Comparison of ENCODE assay signal across 25 cellular contexts in the genomic region with DNA sequence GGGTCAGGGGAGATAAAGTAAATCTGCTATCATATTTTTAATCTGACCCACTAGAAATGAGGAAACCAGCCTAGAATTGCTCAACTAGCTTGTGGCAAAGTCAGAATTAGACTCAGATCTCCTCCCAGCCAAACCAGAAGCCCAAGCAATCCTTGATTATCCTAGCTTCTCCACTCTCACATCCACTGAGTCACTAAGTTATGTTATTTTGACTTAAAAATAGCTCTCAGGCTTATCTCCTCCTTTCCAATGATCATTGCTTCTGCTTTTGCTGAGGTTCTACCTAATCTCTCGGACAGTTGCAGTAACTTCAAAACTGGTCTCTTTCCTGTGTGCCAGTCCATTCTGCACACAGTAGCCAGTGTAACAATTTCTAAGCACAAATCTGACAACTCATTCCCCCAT. TPM values are rescaled to one million over a fixed set of nuclear protein-coding genes. Genes with fewer than 3 reads are reported as not detected.
DNase-seq lines count a peak whose midpoint lies in the region; ATAC-seq and TF ChIP-seq lines count a peak whose summit lies in the region.
"Had no signal": no experiment of that assay in that cellular context is flagged by ENCODE, and none has a peak within 500 bp of the region (broad histone marks: within the 10 kb centered on the region; RNA-seq: fewer than 3 reads in every experiment).

No MANE protein-coding gene starts in this region.

- DNase-seq in GM23248 (peak; percentile 81), NOMO-1 treated with DMSO at 0.1 percent for 48 hours (lab: John Stamatoyannopoulos, UW; ENCODE audit: unreplicated experiment) (peak; percentile 61), amniotic epithelial cell (ENCODE audit: low read depth) (peak; percentile 84), neural progenitor cell (ENCODE audit: low spot score) (no peak), UCSD-AML1 (lab: John Stamatoyannopoulos, UW; ENCODE audit: unreplicated experiment) (no peak), kidney tubule cell (ENCODE audit: low spot score) (no peak)
- DNase-seq in CD8-positive, alpha-beta T cell: no peak
- DNase-seq: activated naive CD4-positive, alpha-beta T cell treated with anti-CD3 and anti-CD28 coated beads, Interleukin-2, amount 50 U/mL, for 16 hours; activated T-cell treated with anti-CD3 and anti-CD28 coated beads, Interleukin-2, amount 50 U/mL, for 1 hour; Caco-2; dorsolateral prefrontal cortex; erythroblast; H9; NCI-H1417 treated with DMSO at 0.1 percent for 48 hours; NCI-H69 had no signal

- H3K4me3 ChIP-seq in GM23248: no peak overlapping the region
- H3K4me3 ChIP-seq in neural progenitor cell: no peak overlapping the region
- H3K4me3 ChIP-seq in CD8-positive, alpha-beta T cell (ENCODE audit: low read depth, low read length): no peak overlapping the region
- H3K4me3 ChIP-seq: dorsolateral prefrontal cortex, right atrium auricular region had no signal

- H3K27me3 ChIP-seq in GM23248 (replicated peaks; ENCODE audit: insufficient read depth): no peaks in the 10 kb centered on the region
- H3K27me3 ChIP-seq in neural progenitor cell: no peaks in the 10 kb centered on the region
- no peaks in the 10 kb centered on the region for H3K27me3 ChIP-seq in CD8-positive, alpha-beta T cell (ENCODE audit: insufficient read depth, low read length)
- H3K27me3 ChIP-seq: right atrium auricular region had no signal

- no peaks in the 10 kb centered on the region for H4K20me1 ChIP-seq in GM23248 (ENCODE audit: insufficient read depth)
- H4K20me1 ChIP-seq in neural progenitor cell (ENCODE audit: low read depth): no peaks in the 10 kb centered on the region

- peak overlapping the region; percentile 56 for H3K27ac ChIP-seq in GM23248
- no peak overlapping the region for H3K27ac ChIP-seq in neural progenitor cell
- H3K27ac ChIP-seq in CD8-positive, alpha-beta T cell (ENCODE audit: low read depth, low read length): no peak overlapping the region
- H3K27ac ChIP-seq: dorsolateral prefrontal cortex, KMS-11, right atrium auricular region had no signal

- peaks cover 28% of the 10 kb centered on the region for H3K4me1 ChIP-seq in GM23248 (ENCODE audit: insufficient read depth)
- H3K4me1 ChIP-seq in neural progenitor cell: peaks cover 15% of the 10 kb centered on the region
- H3K4me1 ChIP-seq in CD8-positive, alpha-beta T cell (ENCODE audit: insufficient read depth, low read length): no peaks in the 10 kb centered on the region
- H3K4me1 ChIP-seq: right atrium auricular region had no signal

- H3K9me3 ChIP-seq in GM23248 (ENCODE audit: low read depth): no peaks in the 10 kb centered on the region
- H3K9me3 ChIP-seq in neural progenitor cell (ENCODE audit: low read depth): no peaks in the 10 kb centered on the region
- H3K9me3 ChIP-seq in CD8-positive, alpha-beta T cell (ENCODE audit: low read length): no peaks in the 10 kb centered on the region
- H3K9me3 ChIP-seq: Caco-2, right atrium auricular region had no signal

- H3K27me3 Mint-ChIP-seq in neural progenitor cell (ENCODE audit: insufficient read depth, low read depth): peaks cover 5% of the 10 kb centered on the region
- peaks cover 2% of the 10 kb centered on the region for H3K27me3 Mint-ChIP-seq in CD8-positive, alpha-beta T cell (ENCODE audit: low read depth)

- in situ Hi-C loops in GM23248 (cut with MboI): no loop called here

- POLR2A ChIA-PET in CD8-positive, alpha-beta T cell (lab: Charles Lee): no interaction called here

- H3F3A ChIP-seq in GM23248 (ENCODE audit: insufficient read depth) (peaks cover 21% of the 10 kb centered on the region), neural progenitor cell (ENCODE audit: low read depth) (peaks cover 8% of the 10 kb centered on the region)

- H3K4me2 ChIP-seq in GM23248 (ENCODE audit: unreplicated experiment) (no peak overlapping the region), neural progenitor cell (no peak overlapping the region)
- H3K4me2 ChIP-seq: KMS-11 had no signal

- no peaks in the 10 kb centered on the region for H3K36me3 Mint-ChIP-seq in neural progenitor cell
- H3K36me3 Mint-ChIP-seq in CD8-positive, alpha-beta T cell: no peaks in the 10 kb centered on the region

- WGBS in GM23248 (ENCODE audit: low coverage in 1 of 2, low lambda C conversion rate in 2 of 2, missing lambda C conversion rate in 2 of 2), 2 experiments: 57 to 75% methylated on average over 1 of the region's 1 CpG

- peaks cover 3% of the 10 kb centered on the region for H3K9me3 Mint-ChIP-seq in neural progenitor cell
- no peaks in the 10 kb centered on the region for H3K9me3 Mint-ChIP-seq in CD8-positive, alpha-beta T cell
- H3K9me3 Mint-ChIP-seq: H9; stimulated activated naive CD8-positive, alpha-beta T cell treated with anti-CD3 and anti-CD28 coated beads, Interleukin-15, Interleukin-2, amounts not matched to agents 100 ng/mL and 50 ng/mL, for 24 hours had no signal

- H3K79me2 ChIP-seq in GM23248 (ENCODE audit: insufficient read depth): no peaks in the 10 kb centered on the region
- no peaks in the 10 kb centered on the region for H3K79me2 ChIP-seq in neural progenitor cell (ENCODE audit: low read depth)

- H3K9me2 ChIP-seq in GM23248 (ENCODE audit: insufficient read depth): no peaks in the 10 kb centered on the region

- TF ChIP-seq CTCF in neural progenitor cell (IDR thresholded peaks at IDR 0.05): no peak
- TF ChIP-seq CTCF in CD8-positive, alpha-beta T cell (IDR thresholded peaks at IDR 0.05): no peak

- no peak overlapping the region for H3K4me3 Mint-ChIP-seq in neural progenitor cell
- no peak overlapping the region for H3K4me3 Mint-ChIP-seq in CD8-positive, alpha-beta T cell
- H3K4me3 Mint-ChIP-seq: H9; stimulated activated naive CD8-positive, alpha-beta T cell treated with anti-CD3 and anti-CD28 coated beads, Interleukin-15, Interleukin-2, amounts not matched to agents 100 ng/mL and 50 ng/mL, for 24 hours had no signal

- no peak for ATAC-seq in GM18909 (IDR thresholded peaks at IDR 0.05; ENCODE audit: poor library complexity, unreplicated experiment)
- ATAC-seq in CD8-positive, alpha-beta T cell: no peak
- ATAC-seq: Panc1, SK-N-SH treated with all-trans-retinoic acid at 6 μM for 48 hours had no signal

- H3K36me3 ChIP-seq in GM23248 (ENCODE audit: low read depth): no peaks in the 10 kb centered on the region
- H3K36me3 ChIP-seq in neural progenitor cell: no peaks in the 10 kb centered on the region
- H3K36me3 ChIP-seq in CD8-positive, alpha-beta T cell (ENCODE audit: insufficient read depth, low read length): no peaks in the 10 kb centered on the region
- H3K36me3 ChIP-seq: right atrium auricular region had no signal

- H2AFZ ChIP-seq in GM23248 (no peak overlapping the region), neural progenitor cell (replicated peaks) (no peak overlapping the region)

- H3K27ac Mint-ChIP-seq in neural progenitor cell: peak overlapping the region; percentile 10
- no peak overlapping the region for H3K27ac Mint-ChIP-seq in CD8-positive, alpha-beta T cell
- H3K27ac Mint-ChIP-seq: H9; stimulated activated naive CD8-positive, alpha-beta T cell treated with anti-CD3 and anti-CD28 coated beads, Interleukin-15, Interleukin-2, amounts not matched to agents 100 ng/mL and 50 ng/mL, for 24 hours had no signal

- intact Hi-C loops in CD8-positive, alpha-beta T cell (cut with DNase I, micrococcal nuclease): no loop called here

- H3K9ac ChIP-seq in GM23248 (no peak overlapping the region), neural progenitor cell (no peak overlapping the region)
- H3K9ac ChIP-seq: KMS-11 had no signal

- peaks cover 41% of the 10 kb centered on the region for H3K4me1 Mint-ChIP-seq in neural progenitor cell
- no peaks in the 10 kb centered on the region for H3K4me1 Mint-ChIP-seq in CD8-positive, alpha-beta T cell (ENCODE audit: low read depth)

- CTCF ChIA-PET in CD8-positive, alpha-beta T cell (lab: Charles Lee): no interaction called here

RNA-seq across cellular contexts. Expression of a gene that starts 22.9 kb away (rescaled TPM):
- not detected in 2 replicates for total RNA-seq in GM23248 (2014; rRNA removed; shearing (Covaris generic))
- not detected in 2 replicates for polyA plus RNA-seq in GM23248 (2016; fragmentation: Nextera tagmentation; extraction: Ambion mirVana)
- total RNA-seq in neural progenitor cell (ENCODE audit: low replicate concordance): not detected in 2 replicates
- total RNA-seq in CD8-positive, alpha-beta T cell: not detected
- total RNA-seq: Caco-2, glomerular endothelial cell, H9, liver, omental fat pad had no signal
- polyA plus RNA-seq: liver, urinary bladder had no signal

RNA-seq across cellular contexts. Expression of a gene that starts 50.2 kb away (rescaled TPM):
- 11.9 and 15.6 TPM in 2 replicates for total RNA-seq in GM23248 (2014; rRNA removed; shearing (Covaris generic))
- polyA plus RNA-seq in GM23248 (2016; fragmentation: Nextera tagmentation; extraction: Ambion mirVana): 4.9 and 5.4 TPM in 2 replicates
- total RNA-seq in neural progenitor cell (ENCODE audit: low replicate concordance): 54.8 and 75.0 TPM in 2 replicates
- total RNA-seq in CD8-positive, alpha-beta T cell: 10 to 100 TPM; 11.6 to 12.3 TPM

Comparison
In these comparisons a context has a peak if more than half of its experiments do, and no peak if none do; other contexts are left out.
1. DNase-seq: peak in GM23248 (single experiment), NOMO-1 treated with DMSO at 0.1 percent for 48 hours (single experiment) and amniotic epithelial cell (single experiment); none in neural progenitor cell (single experiment), UCSD-AML1 (single experiment), CD8-positive, alpha-beta T cell (0 of 7) and kidney tubule cell (single experiment).